In the genomic region with DNA sequence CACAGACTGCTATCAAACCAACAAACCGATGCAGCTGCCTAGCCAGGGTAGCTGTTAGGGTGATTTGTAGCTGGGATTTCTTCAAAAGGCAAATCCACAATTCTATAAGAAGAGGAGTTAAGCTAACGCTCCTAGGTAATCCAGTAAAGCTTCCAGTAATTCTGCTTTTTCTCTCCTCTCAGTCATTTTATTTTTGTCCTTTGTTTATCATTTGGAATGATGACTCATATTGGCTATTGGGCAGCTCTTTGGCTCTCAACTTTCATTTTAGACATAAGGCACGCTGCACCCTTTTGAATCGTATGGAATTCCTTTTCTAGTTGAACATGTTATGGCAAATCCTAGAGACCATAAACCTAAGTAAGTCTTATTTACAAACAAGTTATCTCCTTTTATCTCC, we compare ENCODE assay signal across 15 cellular contexts. TPM values are rescaled to one million over a fixed set of nuclear protein-coding genes. Genes with fewer than 3 reads are reported as not detected.
DNase-seq lines count a peak whose midpoint lies in the region; ATAC-seq and TF ChIP-seq lines count a peak whose summit lies in the region.
"Had no signal": no experiment of that assay in that cellular context is flagged by ENCODE, and none has a peak within 500 bp of the region (broad histone marks: within the 10 kb centered on the region; RNA-seq: fewer than 3 reads in every experiment).

No MANE protein-coding gene starts in this region.

- no peak overlapping the region for H2AK5ac ChIP-seq in trophoblast cell (ENCODE audit: low read length)

- H2BK5ac ChIP-seq in trophoblast cell (ENCODE audit: low read depth, low read length, poor library complexity), result peak overlapping the region; percentile 47

- no peak overlapping the region for H4K12ac ChIP-seq in trophoblast cell (ENCODE audit: low read depth, low read length)

- H3K4ac ChIP-seq in trophoblast cell (ENCODE audit: low read depth, low read length), result peak overlapping the region; percentile 33

- TF ChIP-seq CTCF in transverse colon (IDR thresholded peaks at IDR 0.05), result no peak

- intact Hi-C loops in transverse colon (cut with DNase I; ENCODE audit: low total_unique reads), result no loop called here

- no peak overlapping the region for H3K23ac ChIP-seq in trophoblast cell (ENCODE audit: low read length)

- no peak overlapping the region for H3K4me2 ChIP-seq in trophoblast cell (ENCODE audit: low read length)
- H3K4me2 ChIP-seq: BLaER1 had no signal

- ATAC-seq in GM18861 (IDR thresholded peaks at IDR 0.05; ENCODE audit: unreplicated experiment), result no peak
- ATAC-seq: activated CD8-positive, alpha-beta memory T cell treated with anti-CD3 and anti-CD28 coated beads, Interleukin-2, amount 10 ng/mL, durations not matched to agents 7 days and 5 days; mucosa of descending colon had no signal

- in situ Hi-C loops in transverse colon (cut with MboI; ENCODE audit: low pct_ligation_motif_present in 1 of 4, low pct_unique_long_range_greater_than_20kb in 1 of 4, low sequenced_read_pairs in 3 of 4), result no loop called here

- no peak overlapping the region for H3K18ac ChIP-seq in trophoblast cell (ENCODE audit: low read length)

- peaks cover 1% of the 10 kb centered on the region for H3K79me2 ChIP-seq in trophoblast cell (ENCODE audit: control insufficient read depth, insufficient read depth, low read length, poor library complexity)
- H3K79me2 ChIP-seq: parathyroid adenoma had no signal

- no peak overlapping the region for H2BK120ac ChIP-seq in trophoblast cell (ENCODE audit: insufficient read depth, low read length, poor library complexity)

- H3K27ac ChIP-seq in trophoblast cell (ENCODE audit: low read depth, low read length) (no peak overlapping the region), transverse colon (no peak overlapping the region)
- H3K27ac ChIP-seq: BLaER1, parathyroid adenoma, VCaP had no signal

- no peaks in the 10 kb centered on the region for H3K27me3 ChIP-seq in trophoblast cell (ENCODE audit: insufficient read depth, low read length)
- no peaks in the 10 kb centered on the region for H3K27me3 ChIP-seq in transverse colon
- H3K27me3 ChIP-seq: BLaER1 had no signal

- peak overlapping the region; percentile 82 for H2BK12ac ChIP-seq in trophoblast cell (ENCODE audit: low read length)

- no CpG with 5 or more reads among the region's 4 CpGs for WGBS in trophoblast cell (ENCODE audit: extremely low coverage, insufficient coverage, insufficient read length)
- WGBS in transverse colon (ENCODE audit: low coverage in 1 of 2), 2 donors, result 32 to 37% methylated on average over 4 of the region's 4 CpGs

- TF ChIP-seq POLR2A in transverse colon (IDR thresholded peaks at IDR 0.05), result no peak

- H3K4me3 ChIP-seq in trophoblast cell (ENCODE audit: low read depth, low read length) (no peak overlapping the region), transverse colon (peak overlapping the region in 1 of 4 donors; percentile 2)
- H3K4me3 ChIP-seq: BLaER1, mucosa of descending colon had no signal

- H4K8ac ChIP-seq in trophoblast cell (ENCODE audit: low read depth, low read length), result no peak overlapping the region

- H3K36me3 ChIP-seq in trophoblast cell (ENCODE audit: control insufficient read depth in 1 of 2, insufficient read depth in 2 of 2, low read length in 2 of 2) (no peaks in the 10 kb centered on the region), transverse colon (no peaks in the 10 kb centered on the region)
- H3K36me3 ChIP-seq: BLaER1 had no signal

- no peak overlapping the region for H3K14ac ChIP-seq in trophoblast cell (ENCODE audit: low read length)

- H3K79me1 ChIP-seq in trophoblast cell (ENCODE audit: low read length), result peaks cover 9% of the 10 kb centered on the region

- TF ChIP-seq EP300 in transverse colon (IDR thresholded peaks at IDR 0.05; ENCODE audit: low read depth), result no peak

- DNase-seq in EH (ENCODE audit: low read depth) (peak; percentile 28), NCI-H82 treated with DMSO at 0.1 percent for 48 hours (lab: John Stamatoyannopoulos, UW; ENCODE audit: unreplicated experiment) (peak; percentile 3), dermis blood vessel endothelial cell (peak; percentile 6), trophoblast cell (no peak), UCSD-AML1 (lab: John Stamatoyannopoulos, UW; ENCODE audit: unreplicated experiment) (no peak), transverse colon (no peak), NCI-H748 (lab: John Stamatoyannopoulos, UW; ENCODE audit: unreplicated experiment) (no peak)
- DNase-seq: activated CD8-positive, alpha-beta memory T cell treated with anti-CD3 and anti-CD28 coated beads, Interleukin-2, amount 10 ng/mL, durations not matched to agents 7 days and 5 days; activated naive CD4-positive, alpha-beta T cell treated with anti-CD3 and anti-CD28 coated beads, Interleukin-2, amount 10 ng/mL, durations not matched to agents 7 days and 5 days; mucosa of descending colon; NCI-H2029 treated with DMSO at 0.1 percent for 48 hours had no signal

- no peak overlapping the region for H3K9ac ChIP-seq in trophoblast cell (ENCODE audit: low read length)
- H3K9ac ChIP-seq: BLaER1, parathyroid adenoma had no signal

- H3K4me1 ChIP-seq in trophoblast cell (ENCODE audit: control insufficient read depth in 1 of 2, insufficient read depth in 2 of 2, low read length in 2 of 2), result peaks cover 4 to 10% of the 10 kb centered on the region in 2 experiments
- peaks cover 0 to 19% (median 6%) of the 10 kb centered on the region in 4 donors for H3K4me1 ChIP-seq in transverse colon
- H3K4me1 ChIP-seq: BLaER1 had no signal

- H3K9me3 ChIP-seq in trophoblast cell (ENCODE audit: insufficient read depth, low read depth, low read length) (no peaks in the 10 kb centered on the region), transverse colon (no peaks in the 10 kb centered on the region)
- H3K9me3 ChIP-seq: BLaER1, mucosa of descending colon had no signal

- H2AFZ ChIP-seq in trophoblast cell (ENCODE audit: insufficient read depth, low read length, poor library complexity), result no peak overlapping the region
- H2AFZ ChIP-seq: parathyroid adenoma had no signal

- H4K91ac ChIP-seq in trophoblast cell (ENCODE audit: low read depth, low read length), result peak overlapping the region; percentile 71

RNA-seq across cellular contexts. Expression of a gene that starts 53.2 kb away (rescaled TPM):
- total RNA-seq in dermis blood vessel endothelial cell (57.7 and 69.4 TPM in 2 replicates), transverse colon (100 to 1,000 TPM in 3 of 4 donors, 10 to 100 TPM in 1; 16.9 to 146 (median 117) TPM)
- 57.7 and 61.1 TPM in 2 replicates for polyA plus RNA-seq in trophoblast cell (2013)

Comparison
In these comparisons a context has a peak if more than half of its experiments do, and no peak if none do; other contexts are left out.
1. DNase-seq: peak in EH (single experiment), NCI-H82 treated with DMSO at 0.1 percent for 48 hours (single experiment) and dermis blood vessel endothelial cell (single experiment); none in trophoblast cell (0 of 2), UCSD-AML1 (single experiment), transverse colon (single experiment) and NCI-H748 (single experiment).